Comparison of ENCODE assay signal across 23 cellular contexts in the genomic region with DNA sequence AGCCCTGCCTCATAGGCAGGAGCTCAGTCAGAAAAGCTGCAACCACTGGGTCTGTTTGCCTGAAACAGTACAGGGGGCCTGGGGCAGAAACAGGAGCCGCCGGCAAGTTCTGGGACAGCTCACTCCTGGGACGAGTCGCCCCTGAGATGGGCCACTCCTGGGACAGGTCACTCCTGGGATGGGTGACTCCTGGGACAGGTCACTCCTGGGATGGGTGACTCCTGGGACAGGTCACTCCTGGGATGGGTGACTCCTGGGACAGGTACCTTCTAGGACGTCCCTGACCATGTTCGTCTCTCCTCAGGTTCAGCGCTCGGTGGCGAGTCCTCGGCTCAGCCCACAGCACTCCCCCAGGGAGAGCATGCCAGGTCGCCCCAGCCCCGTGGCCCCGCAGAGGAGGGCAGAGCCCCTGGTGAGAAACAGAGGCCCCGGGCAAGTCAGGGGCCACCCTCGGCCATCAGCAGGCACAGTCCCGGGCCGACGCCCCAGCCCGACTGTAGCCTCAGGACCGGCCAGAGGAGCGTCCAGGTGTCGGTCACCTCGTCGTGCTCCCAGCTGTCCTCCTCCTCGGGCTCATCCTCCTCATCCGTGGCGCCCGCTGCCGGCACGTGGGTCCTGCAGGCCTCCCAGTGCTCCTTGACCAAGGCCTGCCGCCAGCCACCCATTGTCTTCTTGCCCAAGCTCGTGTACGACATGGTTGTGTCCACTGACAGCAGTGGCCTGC. TPM values are rescaled to one million over a fixed set of nuclear protein-coding genes. Genes with fewer than 3 reads are reported as not detected.
DNase-seq lines count a peak whose midpoint lies in the region; ATAC-seq and TF ChIP-seq lines count a peak whose summit lies in the region.
"Had no signal": no experiment of that assay in that cellular context is flagged by ENCODE, and none has a peak within 500 bp of the region (broad histone marks: within the 10 kb centered on the region; RNA-seq: fewer than 3 reads in every experiment).

No MANE protein-coding gene starts in this region.

- no peak overlapping the region for H3K27ac Mint-ChIP-seq in naive thymus-derived CD4-positive, alpha-beta T cell
- H3K27ac Mint-ChIP-seq: CD8-positive, alpha-beta T cell; IgD-negative memory B cell had no signal

- ATAC-seq in right cardiac atrium = peak; percentile 32 to 60
- ATAC-seq in esophagus mucosa = peak; percentile 27
- ATAC-seq in naive thymus-derived CD4-positive, alpha-beta T cell = peak; percentile 33
- ATAC-seq in upper lobe of right lung = peak; percentile 41
- ATAC-seq in GM18505 (IDR thresholded peaks at IDR 0.05; ENCODE audit: unreplicated experiment) = no peak
- no peak for ATAC-seq in omental fat pad (ENCODE audit: low FRiP score)
- ATAC-seq: CD8-positive, alpha-beta T cell had no signal

- intact Hi-C loops in right cardiac atrium (cut with DNase I) = no loop called here
- intact Hi-C loops in cardiac septum (cut with DNase I) = no loop called here
- intact Hi-C loops in naive thymus-derived CD4-positive, alpha-beta T cell (cut with micrococcal nuclease) = no loop called here
- intact Hi-C loops in upper lobe of right lung (cut with DNase I) = no loop called here

- CTCF ChIA-PET in naive thymus-derived CD4-positive, alpha-beta T cell (lab: Charles Lee) = no interaction called here

- no peak overlapping the region for H3K27ac ChIP-seq in right cardiac atrium (ENCODE audit: low read length)
- H3K27ac ChIP-seq in naive thymus-derived CD4-positive, alpha-beta T cell (ENCODE audit: low read depth, low read length) = no peak overlapping the region
- H3K27ac ChIP-seq in upper lobe of right lung = no peak overlapping the region
- H3K27ac ChIP-seq: BLaER1 treated with 17β-estradiol and CSF1 and Interleukin-3, amounts not matched to agents 10 nM and 100 nM had no signal

- H3K4me1 ChIP-seq in right cardiac atrium (ENCODE audit: control insufficient read depth, insufficient read depth, low read length) = no peaks in the 10 kb centered on the region
- H3K4me1 ChIP-seq in naive thymus-derived CD4-positive, alpha-beta T cell (ENCODE audit: control insufficient read depth in 2 of 2, insufficient read depth in 2 of 2, low read length in 2 of 2) = no peaks in the 10 kb centered on the region
- H3K4me1 ChIP-seq in upper lobe of right lung = no peaks in the 10 kb centered on the region
- H3K4me1 ChIP-seq: BLaER1 treated with 17β-estradiol and CSF1 and Interleukin-3, amounts not matched to agents 10 nM and 100 nM had no signal

- DNase-seq in right cardiac atrium (no peak), cardiac septum (ENCODE audit: low spot score) (no peak), upper lobe of right lung (no peak), omental fat pad (ENCODE audit: low spot score) (no peak), MV-4-11 (lab: John Stamatoyannopoulos, UW) (no peak)
- DNase-seq in naive thymus-derived CD4-positive, alpha-beta T cell = no peak
- DNase-seq: Calu3; CD8-positive, alpha-beta T cell; GF-D8; H9; Kasumi-1; NCI-H1105 treated with DMSO at 0.1 percent for 48 hours; NCI-H1694 treated with DMSO at 0.1 percent for 48 hours; NCI-H2107; NCI-H510A; NCI-H774; SHP77 had no signal

- TF ChIP-seq POLR2A in GM18505 (IDR thresholded peaks at IDR 0.05; ENCODE audit: borderline replicate concordance, extremely low read depth, insufficient read depth, insufficient read length) = no peak

- H3K4me3 ChIP-seq in right cardiac atrium (ENCODE audit: low read length) (no peak overlapping the region), upper lobe of right lung (no peak overlapping the region)
- no peak overlapping the region for H3K4me3 ChIP-seq in naive thymus-derived CD4-positive, alpha-beta T cell (ENCODE audit: low read length)
- H3K4me3 ChIP-seq: BLaER1 treated with 17β-estradiol and CSF1 and Interleukin-3, amounts not matched to agents 10 nM and 100 nM had no signal

- H3K36me3 Mint-ChIP-seq in naive thymus-derived CD4-positive, alpha-beta T cell = no peaks in the 10 kb centered on the region
- H3K36me3 Mint-ChIP-seq: CD8-positive, alpha-beta T cell; IgD-negative memory B cell had no signal

- TF ChIP-seq CTCF in upper lobe of right lung (IDR thresholded peaks at IDR 0.05) (no peak), omental fat pad (IDR thresholded peaks at IDR 0.05) (no peak)

- POLR2A ChIA-PET in naive thymus-derived CD4-positive, alpha-beta T cell (lab: Charles Lee) = no interaction called here

- H3K27me3 ChIP-seq in right cardiac atrium (ENCODE audit: control insufficient read depth, insufficient read depth) = no peaks in the 10 kb centered on the region
- H3K27me3 ChIP-seq in naive thymus-derived CD4-positive, alpha-beta T cell (ENCODE audit: control insufficient read depth in 2 of 2, insufficient read depth in 2 of 2, low read length in 2 of 2) = no peaks in the 10 kb centered on the region
- no peaks in the 10 kb centered on the region for H3K27me3 ChIP-seq in upper lobe of right lung
- H3K27me3 ChIP-seq: BLaER1 treated with 17β-estradiol and CSF1 and Interleukin-3, amounts not matched to agents 10 nM and 100 nM had no signal

- H3K4me1 Mint-ChIP-seq in naive thymus-derived CD4-positive, alpha-beta T cell = no peaks in the 10 kb centered on the region
- H3K4me1 Mint-ChIP-seq: H9 had no signal

- no peak overlapping the region for H3K4me3 Mint-ChIP-seq in naive thymus-derived CD4-positive, alpha-beta T cell
- H3K4me3 Mint-ChIP-seq: CD8-positive, alpha-beta T cell; H9 had no signal

- H3K27me3 Mint-ChIP-seq in naive thymus-derived CD4-positive, alpha-beta T cell = no peaks in the 10 kb centered on the region

- H3K9me3 ChIP-seq in right cardiac atrium (ENCODE audit: control insufficient read depth, low read length) = no peaks in the 10 kb centered on the region
- H3K9me3 ChIP-seq in naive thymus-derived CD4-positive, alpha-beta T cell (ENCODE audit: control insufficient read depth in 2 of 3, low read length in 3 of 3) = no peaks in the 10 kb centered on the region
- no peaks in the 10 kb centered on the region for H3K9me3 ChIP-seq in upper lobe of right lung
- H3K9me3 ChIP-seq: BLaER1 treated with 17β-estradiol and CSF1 and Interleukin-3, amounts not matched to agents 10 nM and 100 nM had no signal

- no peaks in the 10 kb centered on the region for H3K36me3 ChIP-seq in naive thymus-derived CD4-positive, alpha-beta T cell (ENCODE audit: control insufficient read depth in 2 of 3, insufficient read depth in 3 of 3, low read length in 3 of 3)
- H3K36me3 ChIP-seq in upper lobe of right lung = no peaks in the 10 kb centered on the region
- H3K36me3 ChIP-seq: BLaER1 treated with 17β-estradiol and CSF1 and Interleukin-3, amounts not matched to agents 10 nM and 100 nM had no signal

- 97% methylated on average over 33 of the region's 33 CpGs for WGBS in right cardiac atrium

- no peaks in the 10 kb centered on the region for H3K9me3 Mint-ChIP-seq in naive thymus-derived CD4-positive, alpha-beta T cell
- H3K9me3 Mint-ChIP-seq: CD8-positive, alpha-beta T cell; H9; IgD-negative memory B cell had no signal

RNA-seq across cellular contexts. Expression of gene NTSR2, which starts 51.8 kb away (rescaled TPM):
- under 1 TPM in 1 of 4 donors, not detected in 3; 0.15 TPM for total RNA-seq in right cardiac atrium
- 0.16 TPM for polyA plus RNA-seq in right cardiac atrium
- not detected for total RNA-seq in cardiac septum
- total RNA-seq in esophagus mucosa = not detected
- total RNA-seq in naive thymus-derived CD4-positive, alpha-beta T cell = not detected
- not detected for polyA plus RNA-seq in naive thymus-derived CD4-positive, alpha-beta T cell
- not detected for total RNA-seq in upper lobe of right lung
- total RNA-seq in omental fat pad = 1 to 10 TPM in 1 of 4 donors, under 1 TPM in 1, not detected in 2; 0.28 to 1.6 TPM
- total RNA-seq: A673; Calu3; CD8-positive, alpha-beta T cell; H9; OCI-LY7 had no signal
- polyA plus RNA-seq: IgD-negative memory B cell had no signal

Comparison
In these comparisons a context has a peak if more than half of its experiments do, and no peak if none do; other contexts are left out.
1. ATAC-seq: peak in right cardiac atrium (2 of 2), esophagus mucosa (single experiment), naive thymus-derived CD4-positive, alpha-beta T cell (single experiment) and upper lobe of right lung (single experiment); none in GM18505 (single experiment) and omental fat pad (single experiment).